ENCODE assay signal across 8 cellular contexts in genomic region chr15:69462030-69462492, GRCh38. TPM values are rescaled to one million over a fixed set of nuclear protein-coding genes. Genes with fewer than 3 reads are reported as not detected.
DNase-seq lines count a peak whose midpoint lies in the region; ATAC-seq, FAIRE-seq and TF ChIP-seq lines count a peak whose summit lies in the region.

No MANE protein-coding gene starts in this region.

- DNase-seq in kidney tubule cell (ENCODE audit: low spot score): peak; percentile 47
- peak; percentile 43 for DNase-seq in testis
- DNase-seq in GM19240 (ENCODE audit: insufficient read length, low spot score): no peak
- DNase-seq in RCC 7860 (ENCODE audit: low spot score): no peak

- intact Hi-C loops in testis (cut with DNase I; ENCODE audit: low total_unique reads): no loop called here

- H3K9me3 ChIP-seq in testis: no peaks in the 10 kb centered on the region

- no peaks in the 10 kb centered on the region for H3K36me3 ChIP-seq in testis (ENCODE audit: low read depth, missing control alignments)

- peak; percentile 15 for ATAC-seq in HG02642 (IDR thresholded peaks at IDR 0.05; ENCODE audit: poor library complexity, unreplicated experiment)
- no peak for ATAC-seq in HG02981 (IDR thresholded peaks at IDR 0.05; ENCODE audit: unreplicated experiment)

- FAIRE-seq in RCC 7860 (lab: Jason Lieb, UNC): no peak

- H3K27me3 ChIP-seq in testis: no peaks in the 10 kb centered on the region

- H3K4me3 ChIP-seq in testis: peak overlapping the region; percentile 54 to 66

- no peak for TF ChIP-seq POLR2A in testis (IDR thresholded peaks at IDR 0.05)

- WGBS in testis, 2 donors: 28 to 47% methylated on average over 19 to 23 of the region's 23 CpGs

- peak overlapping the region; percentile 71 for H3K27ac ChIP-seq in C4-2B
- peak overlapping the region; percentile 52 for H3K27ac ChIP-seq in angular gyrus (ENCODE audit: low read depth, low read length)
- peak overlapping the region; percentile 80 to 94 for H3K27ac ChIP-seq in testis

- H3K4me1 ChIP-seq in testis: peaks cover 19% of the 10 kb centered on the region

- no peak for TF ChIP-seq CTCF in C4-2B (conservative IDR thresholded peaks at IDR 0.05)
- TF ChIP-seq CTCF in testis (IDR thresholded peaks at IDR 0.05): no peak

RNA-seq across cellular contexts. Expression of gene RPLP1, which starts 9.4 kb away (rescaled TPM):
- total RNA-seq in testis: 100 to 1,000 TPM; 245 to 513 TPM
- 1,127 TPM for polyA plus RNA-seq in testis (ENCODE audit: insufficient read depth, low read depth, low replicate concordance)

RNA-seq across cellular contexts. Expression of gene KIF23, which starts 47.9 kb away (rescaled TPM):
- total RNA-seq in testis: 10 to 100 TPM; 17.1 to 23.9 TPM
- 28.4 TPM for polyA plus RNA-seq in testis (ENCODE audit: insufficient read depth, low read depth, low replicate concordance)

Comparison
In these comparisons a context has a peak if more than half of its experiments do, and no peak if none do; other contexts are left out.
1. DNase-seq: peak in kidney tubule cell (single experiment) and testis (single experiment); none in GM19240 (single experiment) and RCC 7860 (single experiment).
2. Peak in every context shown above with its lines, with median percentiles within 50 percentile points of each other: H3K27ac ChIP-seq.